Comparison of ENCODE assay signal across 26 cellular contexts in the genomic region with DNA sequence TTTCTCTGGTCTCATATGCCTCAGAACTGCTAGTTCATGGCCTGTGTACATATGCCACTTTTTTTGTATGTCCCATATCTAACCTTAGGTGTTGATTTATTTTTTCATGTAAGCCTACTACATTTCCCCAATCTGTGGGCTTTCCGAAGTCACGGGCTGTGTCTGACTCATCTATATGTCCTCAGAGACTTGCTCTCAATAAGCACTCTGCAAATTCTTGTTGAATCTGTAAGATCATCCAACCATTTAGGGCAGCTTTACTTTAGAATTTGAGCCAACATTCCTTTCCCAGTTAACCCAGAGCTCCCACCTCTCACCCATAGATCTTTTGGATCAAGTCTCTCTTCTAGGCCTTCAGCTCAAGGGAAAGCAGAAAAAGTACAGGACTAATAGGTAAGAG.
DNase-seq lines count a peak whose midpoint lies in the region; ATAC-seq, FAIRE-seq and TF ChIP-seq lines count a peak whose summit lies in the region.
"Had no signal": no experiment of that assay in that cellular context is flagged by ENCODE, and none has a peak within 500 bp of the region (broad histone marks: within the 10 kb centered on the region; RNA-seq: fewer than 3 reads in every experiment).

No MANE protein-coding gene starts in this region.

- FAIRE-seq in astrocyte (lab: Jason Lieb, UNC), result peak; percentile 9
- FAIRE-seq: endothelial cell of umbilical vein, RCC 7860 had no signal

- H3K4me3 ChIP-seq in astrocyte (ENCODE audit: insufficient read depth, low read depth, low read length) (no peak overlapping the region), fibroblast of the aortic adventitia (ENCODE audit: low read depth, low read length) (no peak overlapping the region), testis (no peak overlapping the region)
- H3K4me3 ChIP-seq: body of pancreas, gastrocnemius medialis, right lobe of liver, tibial artery had no signal

- TF ChIP-seq CTCF in astrocyte (IDR thresholded peaks at IDR 0.05; ENCODE audit: insufficient read depth, low read depth, low read length) (no peak), fibroblast of the aortic adventitia (IDR thresholded peaks at IDR 0.05; ENCODE audit: insufficient read depth, low read length) (no peak), testis (IDR thresholded peaks at IDR 0.05) (no peak)

- no peak for TF ChIP-seq POLR2A in testis (IDR thresholded peaks at IDR 0.05)

- H3K9ac ChIP-seq in astrocyte (ENCODE audit: low read length), result no peak overlapping the region

- H3K27me3 Mint-ChIP-seq in astrocyte (ENCODE audit: low read depth, unreplicated experiment), result peaks cover 12% of the 10 kb centered on the region
- H3K27me3 Mint-ChIP-seq in stimulated activated naive B cell treated with anti-CD40 and anti-IgM and Interleukin-4, amounts not matched to agents 10 μg/mL and 1 μg/mL and 100 μg/mL, for 72 hours, result no peaks in the 10 kb centered on the region
- H3K27me3 Mint-ChIP-seq: dendritic cell treated with granulocyte-macrophage colony-stimulating factor and Interleukin-4, amounts not matched to agents 40 ng/mL and 50 ng/mL, for 4 days had no signal

- H3K36me3 ChIP-seq in astrocyte (ENCODE audit: insufficient read depth, low read length), result no peaks in the 10 kb centered on the region
- no peaks in the 10 kb centered on the region for H3K36me3 ChIP-seq in testis (ENCODE audit: low read depth, missing control alignments)
- H3K36me3 ChIP-seq: gastrocnemius medialis, right lobe of liver, tibial artery had no signal

- H3K27ac Mint-ChIP-seq in astrocyte (ENCODE audit: unreplicated experiment), result no peak overlapping the region
- peak overlapping the region; percentile 95 for H3K27ac Mint-ChIP-seq in stimulated activated naive B cell treated with anti-CD40 and anti-IgM and Interleukin-4, amounts not matched to agents 10 μg/mL and 1 μg/mL and 100 μg/mL, for 72 hours
- H3K27ac Mint-ChIP-seq: activated CD8-positive, alpha-beta T cell treated with anti-CD3 and anti-CD28 coated beads, Interleukin-2, amount 10 ng/mL, durations not matched to agents 7 days and 5 days; CD8-positive, alpha-beta memory T cell; dendritic cell treated with granulocyte-macrophage colony-stimulating factor and Interleukin-4, amounts not matched to agents 40 ng/mL and 50 ng/mL, for 4 days; stimulated activated effector memory CD8-positive, alpha-beta T cell treated with anti-CD3 and anti-CD28 coated beads, Interleukin-12 subunit alpha, Interleukin-12 subunit beta, amount 100 ng/mL, for 72 hours had no signal

- H4K20me1 ChIP-seq in astrocyte (ENCODE audit: insufficient read depth, low read length), result no peaks in the 10 kb centered on the region

- WGBS in testis, 2 donors, result 57 to 71% methylated on average over 2 of the region's 2 CpGs

- no peaks in the 10 kb centered on the region for H3K79me2 ChIP-seq in astrocyte (ENCODE audit: insufficient read depth, low read length)

- H3K27ac ChIP-seq in astrocyte (ENCODE audit: low read depth, low read length), result no peak overlapping the region
- H3K27ac ChIP-seq in testis, result no peak overlapping the region
- H3K27ac ChIP-seq: body of pancreas, gastrocnemius medialis, right lobe of liver, tibial artery had no signal

- no peak overlapping the region for H3K4me2 ChIP-seq in astrocyte (ENCODE audit: low read length)

- H2AFZ ChIP-seq in astrocyte (ENCODE audit: low read depth, low read length), result no peak overlapping the region

- H3K9me3 ChIP-seq in astrocyte (ENCODE audit: insufficient read depth, low read depth, low read length) (no peaks in the 10 kb centered on the region), testis (no peaks in the 10 kb centered on the region)
- H3K9me3 ChIP-seq: body of pancreas, gastrocnemius medialis, right lobe of liver, tibial artery had no signal

- no peak overlapping the region for H3K4me3 Mint-ChIP-seq in astrocyte (ENCODE audit: unreplicated experiment)
- H3K4me3 Mint-ChIP-seq in stimulated activated naive B cell treated with anti-CD40 and anti-IgM and Interleukin-4, amounts not matched to agents 10 μg/mL and 1 μg/mL and 100 μg/mL, for 72 hours, result peak overlapping the region; percentile 33 to 53
- H3K4me3 Mint-ChIP-seq: activated CD8-positive, alpha-beta T cell treated with anti-CD3 and anti-CD28 coated beads, Interleukin-2, amount 10 ng/mL, durations not matched to agents 7 days and 5 days; CD8-positive, alpha-beta memory T cell; dendritic cell treated with granulocyte-macrophage colony-stimulating factor and Interleukin-4, amounts not matched to agents 40 ng/mL and 50 ng/mL, for 4 days; stimulated activated effector memory CD8-positive, alpha-beta T cell treated with anti-CD3 and anti-CD28 coated beads, Interleukin-12 subunit alpha, Interleukin-12 subunit beta, amount 100 ng/mL, for 72 hours had no signal

- DNase-seq in HCEC 1CT, result peak; percentile 72
- peak; percentile 39 for DNase-seq in astrocyte (ENCODE audit: low read depth)
- DNase-seq in fibroblast of the aortic adventitia (ENCODE audit: low read depth), result peak; percentile 28
- DNase-seq in stimulated activated naive B cell treated with anti-CD40 and anti-IgM and Interleukin-4, amounts not matched to agents 10 μg/mL and 1 μg/mL and 100 μg/mL, for 72 hours, result no peak
- DNase-seq in testis, result no peak
- DNase-seq in NAMALWA (ENCODE audit: low spot score), result no peak
- DNase-seq in NCI-H1048 (lab: John Stamatoyannopoulos, UW), result no peak
- DNase-seq: activated CD4-positive, CD25-positive, alpha-beta regulatory T cell; activated CD8-positive, alpha-beta T cell treated with anti-CD3 and anti-CD28 coated beads, Interleukin-2, amount 10 ng/mL, durations not matched to agents 7 days and 5 days; activated naive CD4-positive, alpha-beta T cell treated with Interleukin-2 at 50 U/mL for 16 hours; activated T-cell treated with anti-CD3 and anti-CD28 coated beads, Interleukin-2, amount 50 U/mL, for 1 hour; body of pancreas; CD8-positive, alpha-beta memory T cell; DMS79; gastrocnemius medialis; mammary epithelial cell; NCI-H1417; NCI-H2107; NCI-H510A treated with DMSO at 0.1 percent for 48 hours; NK-92 treated with Interleukin-12 subunit alpha and Interleukin-12 subunit beta, amount 100 ng/mL, for 24 hours; right lobe of liver; tibial artery had no signal

- H3K9me3 Mint-ChIP-seq in astrocyte (ENCODE audit: unreplicated experiment), result no peaks in the 10 kb centered on the region
- H3K9me3 Mint-ChIP-seq in stimulated activated naive B cell treated with anti-CD40 and anti-IgM and Interleukin-4, amounts not matched to agents 10 μg/mL and 1 μg/mL and 100 μg/mL, for 72 hours, result peaks cover 6 to 12% of the 10 kb centered on the region in 2 donors
- H3K9me3 Mint-ChIP-seq: CD8-positive, alpha-beta memory T cell; dendritic cell treated with granulocyte-macrophage colony-stimulating factor and Interleukin-4, amounts not matched to agents 40 ng/mL and 50 ng/mL, for 4 days; stimulated activated effector memory CD8-positive, alpha-beta T cell treated with anti-CD3 and anti-CD28 coated beads, Interleukin-12 subunit alpha, Interleukin-12 subunit beta, amount 100 ng/mL, for 72 hours had no signal

- H3K4me1 ChIP-seq in astrocyte (ENCODE audit: insufficient read depth, low read length) (no peaks in the 10 kb centered on the region), testis (no peaks in the 10 kb centered on the region)
- H3K4me1 ChIP-seq: body of pancreas, gastrocnemius medialis, right lobe of liver, tibial artery had no signal

- ATAC-seq in stimulated activated naive B cell treated with anti-CD40 and anti-IgM and Interleukin-4, amounts not matched to agents 10 μg/mL and 1 μg/mL and 100 μg/mL, for 72 hours (replicated peaks), result peak; percentile 93 to 94
- ATAC-seq: activated CD8-positive, alpha-beta T cell treated with anti-CD3 and anti-CD28 coated beads, Interleukin-2, amount 10 ng/mL, durations not matched to agents 7 days and 5 days; body of pancreas; gastrocnemius medialis; right lobe of liver; stimulated activated effector memory CD8-positive, alpha-beta T cell treated with anti-CD3 and anti-CD28 coated beads, Interleukin-12 subunit alpha, Interleukin-12 subunit beta, amount 100 ng/mL, for 72 hours had no signal

- intact Hi-C loops in testis (cut with DNase I; ENCODE audit: low total_unique reads), result no loop called here

- no peaks in the 10 kb centered on the region for H3K27me3 ChIP-seq in astrocyte (ENCODE audit: insufficient read depth, low read length)
- no peaks in the 10 kb centered on the region for H3K27me3 ChIP-seq in testis
- H3K27me3 ChIP-seq: body of pancreas, gastrocnemius medialis, right lobe of liver, tibial artery had no signal

- H3K36me3 Mint-ChIP-seq in astrocyte (ENCODE audit: low read depth, unreplicated experiment), result no peaks in the 10 kb centered on the region
- H3K36me3 Mint-ChIP-seq in stimulated activated naive B cell treated with anti-CD40 and anti-IgM and Interleukin-4, amounts not matched to agents 10 μg/mL and 1 μg/mL and 100 μg/mL, for 72 hours, result peaks cover 17% of the 10 kb centered on the region in 2 donors
- H3K36me3 Mint-ChIP-seq: CD8-positive, alpha-beta memory T cell; stimulated activated effector memory CD8-positive, alpha-beta T cell treated with anti-CD3 and anti-CD28 coated beads, Interleukin-12 subunit alpha, Interleukin-12 subunit beta, amount 100 ng/mL, for 72 hours had no signal

- H3K4me1 Mint-ChIP-seq in astrocyte (ENCODE audit: low read depth, unreplicated experiment), result peaks cover 10% of the 10 kb centered on the region
- peaks cover 31 to 43% of the 10 kb centered on the region in 2 donors for H3K4me1 Mint-ChIP-seq in stimulated activated naive B cell treated with anti-CD40 and anti-IgM and Interleukin-4, amounts not matched to agents 10 μg/mL and 1 μg/mL and 100 μg/mL, for 72 hours
- H3K4me1 Mint-ChIP-seq: CD8-positive, alpha-beta memory T cell; stimulated activated effector memory CD8-positive, alpha-beta T cell treated with anti-CD3 and anti-CD28 coated beads, Interleukin-12 subunit alpha, Interleukin-12 subunit beta, amount 100 ng/mL, for 72 hours had no signal

Comparison
In these comparisons a context has a peak if more than half of its experiments do, and no peak if none do; other contexts are left out.
1. DNase-seq: peak in HCEC 1CT (single experiment), astrocyte (single experiment) and fibroblast of the aortic adventitia (single experiment); none in stimulated activated naive B cell treated with anti-CD40 and anti-IgM and Interleukin-4, amounts not matched to agents 10 μg/mL and 1 μg/mL and 100 μg/mL, for 72 hours (single experiment), testis (single experiment), NAMALWA (single experiment) and NCI-H1048 (single experiment).